In the genomic region with DNA sequence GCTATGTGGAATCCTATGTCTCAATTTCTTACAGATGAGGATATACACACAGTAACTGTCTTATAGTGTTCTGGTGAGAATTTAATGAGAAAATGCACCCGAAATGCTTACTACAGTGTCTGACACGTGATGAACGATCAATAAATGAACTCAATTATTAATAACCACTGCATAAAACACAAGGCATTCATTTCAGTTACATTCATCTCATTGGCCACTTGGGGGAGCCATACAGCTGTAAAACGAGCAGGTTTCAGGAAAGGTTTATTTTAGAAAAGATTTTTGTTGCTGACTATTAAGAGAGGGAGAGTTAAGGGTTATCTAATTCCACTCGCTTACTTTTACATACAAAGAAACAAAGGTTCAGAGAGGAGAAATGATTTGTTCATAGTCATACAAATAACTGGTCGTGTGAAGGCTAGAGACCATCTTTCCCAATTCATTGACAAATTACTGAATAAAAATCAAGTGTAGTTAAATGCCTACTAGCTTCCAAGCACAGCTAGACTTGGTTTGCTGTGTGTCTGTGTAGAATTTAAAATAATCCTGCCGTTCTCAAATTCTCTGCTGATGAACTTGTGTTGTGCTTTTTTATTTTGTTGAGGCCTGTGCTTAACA, we compare ENCODE assay signal across 8 cellular contexts.
A peak's percentile ranks its signal among the peaks of the same experiment; 100 is the strongest.
DNase-seq lines count a peak whose midpoint lies in the region; ATAC-seq and TF ChIP-seq lines count a peak whose summit lies in the region.

No MANE protein-coding gene starts in this region.

- peaks cover 4% of the 10 kb centered on the region for H3K9me3 Mint-ChIP-seq in nephron

- H3K36me3 ChIP-seq in DND-41 (ENCODE audit: insufficient read depth, low read length) (no peaks in the 10 kb centered on the region), HCT116 (ENCODE audit: control insufficient read depth in 1 of 2, insufficient read depth in 2 of 2, low read length in 2 of 2) (no peaks in the 10 kb centered on the region)

- H4K20me1 ChIP-seq in DND-41 (ENCODE audit: insufficient read depth, low read length) (no peaks in the 10 kb centered on the region), HCT116 (ENCODE audit: insufficient read depth) (no peaks in the 10 kb centered on the region)

- H3K9me2 ChIP-seq in HCT116 (ENCODE audit: insufficient read depth): no peaks in the 10 kb centered on the region

- DNase-seq in DND-41 (peak; percentile 26), HCT116 (ENCODE audit: low read depth, low spot score) (peak; percentile 47), RWPE1 (ENCODE audit: low spot score) (peak; percentile 29), epidermal melanocyte (ENCODE audit: insufficient read length, low spot score) (peak; percentile 26), cortex of kidney (lab: John Stamatoyannopoulos, UW) (no peak)

- H2AFZ ChIP-seq in DND-41 (ENCODE audit: low read depth, low read length): no peak overlapping the region
- H2AFZ ChIP-seq in HCT116 (ENCODE audit: low read depth, low read length, poor library complexity, severe bottlenecking): peak overlapping the region; percentile 7

- peak; percentile 71 for TF ChIP-seq RAD21 in HCT116 (IDR thresholded peaks at IDR 0.05; ENCODE audit: low read depth)

- no peak overlapping the region for H3K4me3 Mint-ChIP-seq in nephron

- RAD21 ChIA-PET in HCT116 (lab: Charles Lee; ENCODE audit: low non-redundant PET in 1 of 2, low total read pairs in 2 of 2, uncharacterized antibody in 2 of 2, unreplicated experiment in 2 of 2): no interaction called here

- H3K4me2 ChIP-seq in DND-41 (ENCODE audit: insufficient read depth, low read length) (no peak overlapping the region), HCT116 (ENCODE audit: low read length) (no peak overlapping the region)

- no peak overlapping the region for H3K27ac Mint-ChIP-seq in nephron

- H3K27ac ChIP-seq in DND-41 (ENCODE audit: low read length): no peak overlapping the region
- no peak overlapping the region for H3K27ac ChIP-seq in HCT116 (ENCODE audit: low read depth, low read length)
- no peak overlapping the region for H3K27ac ChIP-seq in RWPE1

- CTCF ChIA-PET in HCT116 (lab: Charles Lee) (interaction anchor here (0.6 to 1.9 kb wide), 7 partner anchors 9 to 838 kb away, joined by 3 to 5 read pairs (median 3); a partner anchor contains a TSS), RWPE1 (lab: Yijun Ruan, JAX) (interaction anchor here (0.6 to 1.2 kb wide), 4 partner anchors 13 to 557 kb away, joined by 3 to 4 read pairs (median 3); no protein-coding TSS in a partner anchor)

- H3K27me3 ChIP-seq in DND-41 (ENCODE audit: insufficient read depth, low read length, poor library complexity) (no peaks in the 10 kb centered on the region), HCT116 (ENCODE audit: insufficient read depth, low read length) (no peaks in the 10 kb centered on the region)

- H3K4me1 Mint-ChIP-seq in nephron: no peaks in the 10 kb centered on the region

- H3K27me3 Mint-ChIP-seq in nephron (ENCODE audit: low read depth): peaks cover 4% of the 10 kb centered on the region

- H3K9ac ChIP-seq in DND-41 (ENCODE audit: low read depth, low read length): no peak overlapping the region
- no peak overlapping the region for H3K9ac ChIP-seq in HCT116 (ENCODE audit: low read length)

- no peaks in the 10 kb centered on the region for H3K4me1 ChIP-seq in DND-41 (ENCODE audit: insufficient read depth, low read length)
- no peaks in the 10 kb centered on the region for H3K4me1 ChIP-seq in HCT116 (ENCODE audit: control insufficient read depth in 1 of 2, insufficient read depth in 2 of 2, low read length in 2 of 2)

- intact Hi-C loops in HCT116 (cut with micrococcal nuclease): loop anchor here (1.0 to 2.0 kb wide), 3 partner anchors 486 to 822 kb away; no protein-coding TSS in a partner anchor

- no TSS peak for BruUV-seq in HCT116 (replicated peaks; lab: Mats Ljungman, UMichigan)

- TF ChIP-seq CTCF in DND-41 (IDR thresholded peaks at IDR 0.05; ENCODE audit: borderline replicate concordance, extremely low read depth, low read length, poor library complexity, severe bottlenecking) (peak; percentile 81), HCT116 (IDR thresholded peaks at IDR 0.05 in 2 of 3, conservative IDR thresholded peaks at IDR 0.05 in 1 of 3; ENCODE audit: borderline replicate concordance in 1 of 3, insufficient read depth in 1 of 3, low read depth in 2 of 3, low read length in 2 of 3) (peak; percentile 51 to 89 (median 70); a peak in 5 of 6 replicates), RWPE1 (conservative IDR thresholded peaks at IDR 0.05; ENCODE audit: low read depth) (peak; percentile 76), nephron (IDR thresholded peaks at IDR 0.05; ENCODE audit: unreplicated experiment in 3 of 3) (peak; percentile 81 to 84 (median 84))

- ATAC-seq in DND-41 (ENCODE audit: insufficient read depth, low read depth) (no peak), HCT116 (peak; percentile 79), HG03135 (IDR thresholded peaks at IDR 0.05; ENCODE audit: unreplicated experiment) (no peak), GM19395 (IDR thresholded peaks at IDR 0.05; ENCODE audit: unreplicated experiment) (no peak)

- no peaks in the 10 kb centered on the region for H3K36me3 Mint-ChIP-seq in nephron (ENCODE audit: low read depth)

- H3K4me3 ChIP-seq in DND-41 (ENCODE audit: low read depth in 1 of 2, low read length in 2 of 2): no peak overlapping the region
- no peak overlapping the region for H3K4me3 ChIP-seq in HCT116 (replicated peaks in 1 of 2; ENCODE audit: low read depth in 1 of 2, low read length in 2 of 2)

- POLR2A ChIA-PET in HCT116 (lab: Charles Lee): no interaction called here
- POLR2A ChIA-PET in RWPE1 (lab: Yijun Ruan, JAX; ENCODE audit: low non-redundant PET): no interaction called here

- no peak for TF ChIP-seq POLR2A in HCT116 (IDR thresholded peaks at IDR 0.05; ENCODE audit: borderline replicate concordance, extremely low read depth, insufficient read depth, insufficient read length)

- H3K9me3 ChIP-seq in DND-41 (ENCODE audit: insufficient read depth, low read length, severe bottlenecking) (no peaks in the 10 kb centered on the region), HCT116 (ENCODE audit: control insufficient read depth in 1 of 2, insufficient read depth in 1 of 2, low read depth in 1 of 2, low read length in 2 of 2) (no peaks in the 10 kb centered on the region)

- no peaks in the 10 kb centered on the region for H3K79me2 ChIP-seq in DND-41 (ENCODE audit: insufficient read depth, low read length)
- no peaks in the 10 kb centered on the region for H3K79me2 ChIP-seq in HCT116 (ENCODE audit: insufficient read depth, low read length)

TF ChIP-seq in HCT116, 20 proteins besides CTCF, POLR2A, EP300 and RAD21 (continues in another document):
- TF ChIP-seq YY1 (IDR thresholded peaks at IDR 0.05; ENCODE audit: extremely low read depth, insufficient replicate concordance, low read depth, low read length) (no peak), ELF1 (IDR thresholded peaks at IDR 0.05; ENCODE audit: borderline replicate concordance, low read depth) (no peak), POLR2AphosphoS5 (IDR thresholded peaks at IDR 0.05; ENCODE audit: low read depth, low read length) (no peak), SRF (IDR thresholded peaks at IDR 0.05; ENCODE audit: low read depth) (no peak), SIN3A (IDR thresholded peaks at IDR 0.05; ENCODE audit: low read depth) (no peak), EGR1 (IDR thresholded peaks at IDR 0.05; ENCODE audit: low read depth) (no peak), FOSL1 (IDR thresholded peaks at IDR 0.05; ENCODE audit: low read depth) (no peak), CEBPB (IDR thresholded peaks at IDR 0.05; ENCODE audit: low read depth) (no peak), EZH2 (IDR thresholded peaks at IDR 0.05) (no peak)
- TF ChIP-seq, protein P1, sequence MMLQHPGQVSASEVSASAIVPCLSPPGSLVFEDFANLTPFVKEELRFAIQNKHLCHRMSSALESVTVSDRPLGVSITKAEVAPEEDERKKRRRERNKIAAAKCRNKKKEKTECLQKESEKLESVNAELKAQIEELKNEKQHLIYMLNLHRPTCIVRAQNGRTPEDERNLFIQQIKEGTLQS (IDR thresholded peaks at IDR 0.05): no peak
- TF ChIP-seq, protein P2, sequence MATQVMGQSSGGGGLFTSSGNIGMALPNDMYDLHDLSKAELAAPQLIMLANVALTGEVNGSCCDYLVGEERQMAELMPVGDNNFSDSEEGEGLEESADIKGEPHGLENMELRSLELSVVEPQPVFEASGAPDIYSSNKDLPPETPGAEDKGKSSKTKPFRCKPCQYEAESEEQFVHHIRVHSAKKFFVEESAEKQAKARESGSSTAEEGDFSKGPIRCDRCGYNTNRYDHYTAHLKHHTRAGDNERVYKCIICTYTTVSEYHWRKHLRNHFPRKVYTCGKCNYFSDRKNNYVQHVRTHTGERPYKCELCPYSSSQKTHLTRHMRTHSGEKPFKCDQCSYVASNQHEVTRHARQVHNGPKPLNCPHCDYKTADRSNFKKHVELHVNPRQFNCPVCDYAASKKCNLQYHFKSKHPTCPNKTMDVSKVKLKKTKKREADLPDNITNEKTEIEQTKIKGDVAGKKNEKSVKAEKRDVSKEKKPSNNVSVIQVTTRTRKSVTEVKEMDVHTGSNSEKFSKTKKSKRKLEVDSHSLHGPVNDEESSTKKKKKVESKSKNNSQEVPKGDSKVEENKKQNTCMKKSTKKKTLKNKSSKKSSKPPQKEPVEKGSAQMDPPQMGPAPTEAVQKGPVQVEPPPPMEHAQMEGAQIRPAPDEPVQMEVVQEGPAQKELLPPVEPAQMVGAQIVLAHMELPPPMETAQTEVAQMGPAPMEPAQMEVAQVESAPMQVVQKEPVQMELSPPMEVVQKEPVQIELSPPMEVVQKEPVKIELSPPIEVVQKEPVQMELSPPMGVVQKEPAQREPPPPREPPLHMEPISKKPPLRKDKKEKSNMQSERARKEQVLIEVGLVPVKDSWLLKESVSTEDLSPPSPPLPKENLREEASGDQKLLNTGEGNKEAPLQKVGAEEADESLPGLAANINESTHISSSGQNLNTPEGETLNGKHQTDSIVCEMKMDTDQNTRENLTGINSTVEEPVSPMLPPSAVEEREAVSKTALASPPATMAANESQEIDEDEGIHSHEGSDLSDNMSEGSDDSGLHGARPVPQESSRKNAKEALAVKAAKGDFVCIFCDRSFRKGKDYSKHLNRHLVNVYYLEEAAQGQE (IDR thresholded peaks at IDR 0.05; ENCODE audit: low read depth): no peak
- TF ChIP-seq, protein P3, sequence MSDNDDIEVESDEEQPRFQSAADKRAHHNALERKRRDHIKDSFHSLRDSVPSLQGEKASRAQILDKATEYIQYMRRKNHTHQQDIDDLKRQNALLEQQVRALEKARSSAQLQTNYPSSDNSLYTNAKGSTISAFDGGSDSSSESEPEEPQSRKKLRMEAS (IDR thresholded peaks at IDR 0.05): no peak
